19 cellular contexts compared by ENCODE assay signal in the genomic region with DNA sequence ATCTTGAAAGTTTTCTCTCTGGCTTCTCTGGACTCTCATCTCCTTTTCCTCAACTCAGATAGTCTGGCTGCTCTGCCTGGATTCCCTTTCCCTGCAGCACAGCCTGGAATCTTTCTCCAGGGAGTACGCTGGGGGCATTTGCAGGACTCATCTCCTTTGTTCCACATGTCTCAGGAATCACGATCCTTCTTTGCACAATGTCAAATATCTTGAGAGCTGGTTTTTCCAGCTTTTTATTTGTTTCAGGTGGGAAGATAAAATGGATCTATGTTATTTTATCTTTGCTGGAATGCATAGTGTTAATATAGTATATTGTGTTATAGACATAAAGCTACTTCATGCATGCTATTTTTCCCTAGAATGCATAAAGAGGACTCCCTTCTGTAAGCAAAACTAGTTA.
A peak's percentile ranks its signal among the peaks of the same experiment; 100 is the strongest.
DNase-seq lines count a peak whose midpoint lies in the region; ATAC-seq and TF ChIP-seq lines count a peak whose summit lies in the region.
"Had no signal": no experiment of that assay in that cellular context is flagged by ENCODE, and none has a peak within 500 bp of the region (broad histone marks: within the 10 kb centered on the region; RNA-seq: fewer than 3 reads in every experiment).

No MANE protein-coding gene starts in this region.

- H3K9me3 ChIP-seq in SK-N-SH = no peaks in the 10 kb centered on the region
- H3K9me3 ChIP-seq in mammary epithelial cell (replicated peaks; ENCODE audit: insufficient read depth, low read length) = no peaks in the 10 kb centered on the region
- H3K9me3 ChIP-seq in thoracic aorta = no peaks in the 10 kb centered on the region
- H3K9me3 ChIP-seq: Caco-2, HAP-1, Peyer's patch had no signal

- peak overlapping the region in 1 of 2 experiments; percentile 71; a peak in 1 of 4 replicates for H3K27ac ChIP-seq in SK-N-SH (ENCODE audit: low read depth in 2 of 2, low read length in 1 of 2)
- H3K27ac ChIP-seq in mammary epithelial cell (ENCODE audit: insufficient read depth, low read depth, low read length) = no peak overlapping the region
- H3K27ac ChIP-seq in thoracic aorta = peak overlapping the region; percentile 46 to 72
- H3K27ac ChIP-seq in brain microvascular endothelial cell = no peak overlapping the region

- H3K4me3 Mint-ChIP-seq in nephron progenitor cell = no peak overlapping the region

- no peaks in the 10 kb centered on the region for H3F3A ChIP-seq in SK-N-SH (replicated peaks; ENCODE audit: insufficient read depth)

- H3K4me2 ChIP-seq in SK-N-SH (no peak overlapping the region), mammary epithelial cell (ENCODE audit: insufficient read depth, low read depth, low read length) (no peak overlapping the region)

- 82% methylated on average over 2 of the region's 2 CpGs for WGBS in SK-N-SH (ENCODE audit: low lambda C conversion rate)
- WGBS in mammary epithelial cell (ENCODE audit: low coverage, missing lambda C conversion rate) = 57% methylated on average over 2 of the region's 2 CpGs

- H3K9me3 Mint-ChIP-seq in nephron progenitor cell = peaks cover 16% of the 10 kb centered on the region

- ATAC-seq in SK-N-SH treated with all-trans-retinoic acid at 6 μM for 48 hours = peak; percentile 45
- no peak for ATAC-seq in thoracic aorta (ENCODE audit: insufficient number of reproducible peaks, low FRiP score, low read depth)
- no peak for ATAC-seq in GM21367 (IDR thresholded peaks at IDR 0.05; ENCODE audit: unreplicated experiment)
- ATAC-seq: GM12878 had no signal

- intact Hi-C loops in mammary epithelial cell (cut with micrococcal nuclease) = no loop called here

- no peak for TF ChIP-seq CTCF in SK-N-SH (IDR thresholded peaks at IDR 0.05)
- no peak for TF ChIP-seq CTCF in mammary epithelial cell (conservative IDR thresholded peaks at IDR 0.05 in 1 of 2, IDR thresholded peaks at IDR 0.05 in 1 of 2; ENCODE audit: extremely low read depth in 1 of 2, insufficient read depth in 1 of 2, low read depth in 1 of 2, low read length in 2 of 2)
- TF ChIP-seq CTCF in nephron progenitor cell (IDR thresholded peaks at IDR 0.05) = no peak
- TF ChIP-seq CTCF in thoracic aorta (IDR thresholded peaks at IDR 0.05) = no peak
- TF ChIP-seq CTCF in brain microvascular endothelial cell (IDR thresholded peaks at IDR 0.05; ENCODE audit: low read depth, low read length, missing control alignments) = no peak

- TF ChIP-seq RAD21 in SK-N-SH (IDR thresholded peaks at IDR 0.05; ENCODE audit: low read length) = no peak

- H3K4me1 Mint-ChIP-seq in nephron progenitor cell = peaks cover 32% of the 10 kb centered on the region

- H3K36me3 ChIP-seq in SK-N-SH (replicated peaks in 1 of 2; ENCODE audit: control insufficient read depth in 1 of 2, insufficient read depth in 2 of 2, low read length in 1 of 2) = no peaks in the 10 kb centered on the region
- no peaks in the 10 kb centered on the region for H3K36me3 ChIP-seq in mammary epithelial cell (ENCODE audit: insufficient read depth, low read length)
- no peaks in the 10 kb centered on the region for H3K36me3 ChIP-seq in thoracic aorta
- H3K36me3 ChIP-seq in brain microvascular endothelial cell (replicated peaks) = no peaks in the 10 kb centered on the region
- H3K36me3 ChIP-seq: HAP-1, Peyer's patch had no signal

- H3K4me1 ChIP-seq in SK-N-SH (ENCODE audit: control insufficient read depth in 1 of 2, insufficient read depth in 2 of 2, low read depth in 1 of 2, low read length in 1 of 2) (peaks cover 0 to 5% of the 10 kb centered on the region in 2 experiments; a peak in 2 of 4 replicates), mammary epithelial cell (ENCODE audit: insufficient read depth, low read length) (no peaks in the 10 kb centered on the region), thoracic aorta (ENCODE audit: control insufficient read depth in 1 of 2, low read depth in 2 of 2) (peaks cover 36 to 53% of the 10 kb centered on the region in 2 donors)
- H3K4me1 ChIP-seq: HAP-1 had no signal

- no peak for DNase-seq in SK-N-SH
- DNase-seq in mammary epithelial cell = no peak
- DNase-seq in nephron progenitor cell = no peak
- no peak for DNase-seq in thoracic aorta (ENCODE audit: low spot score)
- DNase-seq in brain microvascular endothelial cell = no peak
- DNase-seq in GM03348 (ENCODE audit: low spot score) = no peak
- DNase-seq: Caco-2, DMS53, Kasumi-1, NCI-H1436, NCI-H2029 treated with DMSO at 0.1 percent for 48 hours, NCI-H2227 treated with DMSO at 0.1 percent for 48 hours, NCI-H524 treated with DMSO at 0.1 percent for 48 hours, Peyer's patch, Right ventricle myocardium superior had no signal

- H2AFZ ChIP-seq in SK-N-SH (ENCODE audit: low read depth) = no peak overlapping the region
- H2AFZ ChIP-seq in mammary epithelial cell (ENCODE audit: low read depth, low read length) = peak overlapping the region; percentile 60

- in situ Hi-C loops in mammary epithelial cell (cut with MboI; ENCODE audit: low sequenced_read_pairs in 2 of 2) (no loop called here), brain microvascular endothelial cell (cut with HindIII; ENCODE audit: low pct_ligation_motif_present, low sequenced_read_pairs) (no loop called here)

- no peak overlapping the region for H3K9ac ChIP-seq in SK-N-SH
- no peak overlapping the region for H3K9ac ChIP-seq in mammary epithelial cell (ENCODE audit: insufficient read depth, low read length)

- H4K20me1 ChIP-seq in SK-N-SH (ENCODE audit: insufficient read depth) = no peaks in the 10 kb centered on the region
- H4K20me1 ChIP-seq in mammary epithelial cell (ENCODE audit: insufficient read depth, low read length) = no peaks in the 10 kb centered on the region

- peaks cover 2% of the 10 kb centered on the region for H3K36me3 Mint-ChIP-seq in nephron progenitor cell (ENCODE audit: low read depth)

- no peaks in the 10 kb centered on the region for H3K9me2 ChIP-seq in SK-N-SH

- H3K27me3 Mint-ChIP-seq in nephron progenitor cell (ENCODE audit: low read depth, poor library complexity) = peaks cover 4% of the 10 kb centered on the region

- H3K79me2 ChIP-seq in SK-N-SH (ENCODE audit: insufficient read depth) (no peaks in the 10 kb centered on the region), mammary epithelial cell (ENCODE audit: insufficient read depth, low read length) (no peaks in the 10 kb centered on the region)

- CTCF ChIA-PET in SK-N-SH (lab: Yijun Ruan, JAX) = interaction anchor here (0.5 to 1.0 kb wide), 2 partner anchors 12 to 696 kb away, joined by 3 read pairs; no protein-coding TSS in a partner anchor
- CTCF ChIA-PET in mammary epithelial cell (lab: Charles Lee; ENCODE audit: low non-redundant PET) = no interaction called here

- H3K27me3 ChIP-seq in SK-N-SH (ENCODE audit: insufficient read depth) (no peaks in the 10 kb centered on the region), mammary epithelial cell (ENCODE audit: insufficient read depth, low read length) (no peaks in the 10 kb centered on the region), thoracic aorta (replicated peaks; ENCODE audit: insufficient read depth) (no peaks in the 10 kb centered on the region), brain microvascular endothelial cell (replicated peaks) (no peaks in the 10 kb centered on the region)
- H3K27me3 ChIP-seq: Peyer's patch had no signal

- peak overlapping the region; percentile 3 for H3K27ac Mint-ChIP-seq in nephron progenitor cell

- dilution Hi-C loops in mammary epithelial cell (cut with HindIII; ENCODE audit: low sequenced_read_pairs) = no loop called here

- POLR2A ChIA-PET in SK-N-SH (lab: Yijun Ruan, JAX) = no interaction called here

- H3K4me3 ChIP-seq in SK-N-SH (ENCODE audit: low read depth in 2 of 2, low read length in 1 of 2) (no peak overlapping the region), mammary epithelial cell (replicated peaks in 1 of 3; ENCODE audit: insufficient read depth in 1 of 3, low read depth in 2 of 3, low read length in 3 of 3) (no peak overlapping the region), thoracic aorta (no peak overlapping the region), brain microvascular endothelial cell (ENCODE audit: low read depth, low read length) (no peak overlapping the region)
- H3K4me3 ChIP-seq: GM12878, HAP-1, Peyer's patch had no signal

- no TSS peak for BruUV-seq in mammary epithelial cell (replicated peaks; lab: Mats Ljungman, UMichigan)

- TF ChIP-seq EP300 in SK-N-SH (IDR thresholded peaks at IDR 0.05; ENCODE audit: borderline replicate concordance in 1 of 2, low read depth in 1 of 2, low read length in 1 of 2) = no peak

TF ChIP-seq in SK-N-SH treated with all-trans-retinoic acid at 6 μM for 48 hours, 23 proteins besides CTCF, POLR2A, EP300 and RAD21 (continues in another document):
- TF ChIP-seq RARB (CRISPR knock-in tag; IDR thresholded peaks at IDR 0.05) = no peak
- TF ChIP-seq, protein P1, sequence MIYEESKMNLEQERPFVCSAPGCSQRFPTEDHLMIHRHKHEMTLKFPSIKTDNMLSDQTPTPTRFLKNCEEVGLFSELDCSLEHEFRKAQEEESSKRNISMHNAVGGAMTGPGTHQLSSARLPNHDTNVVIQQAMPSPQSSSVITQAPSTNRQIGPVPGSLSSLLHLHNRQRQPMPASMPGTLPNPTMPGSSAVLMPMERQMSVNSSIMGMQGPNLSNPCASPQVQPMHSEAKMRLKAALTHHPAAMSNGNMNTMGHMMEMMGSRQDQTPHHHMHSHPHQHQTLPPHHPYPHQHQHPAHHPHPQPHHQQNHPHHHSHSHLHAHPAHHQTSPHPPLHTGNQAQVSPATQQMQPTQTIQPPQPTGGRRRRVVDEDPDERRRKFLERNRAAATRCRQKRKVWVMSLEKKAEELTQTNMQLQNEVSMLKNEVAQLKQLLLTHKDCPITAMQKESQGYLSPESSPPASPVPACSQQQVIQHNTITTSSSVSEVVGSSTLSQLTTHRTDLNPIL (CRISPR knock-in tag; IDR thresholded peaks at IDR 0.05; ENCODE audit: low read depth) = no peak
- TF ChIP-seq SNAI2 (CRISPR knock-in tag; IDR thresholded peaks at IDR 0.05) = no peak
- no peak for TF ChIP-seq ZNF8 (CRISPR knock-in tag; IDR thresholded peaks at IDR 0.05)

TF ChIP-seq in SK-N-SH, 30 proteins besides CTCF, POLR2A, EP300 and RAD21:
- TF ChIP-seq, protein P2, sequence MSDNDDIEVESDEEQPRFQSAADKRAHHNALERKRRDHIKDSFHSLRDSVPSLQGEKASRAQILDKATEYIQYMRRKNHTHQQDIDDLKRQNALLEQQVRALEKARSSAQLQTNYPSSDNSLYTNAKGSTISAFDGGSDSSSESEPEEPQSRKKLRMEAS (IDR thresholded peaks at IDR 0.05; ENCODE audit: low read depth) = no peak
- TF ChIP-seq POLR2AphosphoS5 (IDR thresholded peaks at IDR 0.05; ENCODE audit: low read depth, low read length) = no peak
- TF ChIP-seq GABPA (IDR thresholded peaks at IDR 0.05; ENCODE audit: low read depth) = no peak
TF ChIP-seq in SK-N-SH: peak in this region for 0.

Comparison
In these comparisons a context has a peak if more than half of its experiments do, and no peak if none do; other contexts are left out.
1. H3K27ac ChIP-seq: peak in thoracic aorta (2 of 2); none in mammary epithelial cell (single experiment) and brain microvascular endothelial cell (single experiment).